1 cellular context compared by ENCODE assay signal in the genomic region with DNA sequence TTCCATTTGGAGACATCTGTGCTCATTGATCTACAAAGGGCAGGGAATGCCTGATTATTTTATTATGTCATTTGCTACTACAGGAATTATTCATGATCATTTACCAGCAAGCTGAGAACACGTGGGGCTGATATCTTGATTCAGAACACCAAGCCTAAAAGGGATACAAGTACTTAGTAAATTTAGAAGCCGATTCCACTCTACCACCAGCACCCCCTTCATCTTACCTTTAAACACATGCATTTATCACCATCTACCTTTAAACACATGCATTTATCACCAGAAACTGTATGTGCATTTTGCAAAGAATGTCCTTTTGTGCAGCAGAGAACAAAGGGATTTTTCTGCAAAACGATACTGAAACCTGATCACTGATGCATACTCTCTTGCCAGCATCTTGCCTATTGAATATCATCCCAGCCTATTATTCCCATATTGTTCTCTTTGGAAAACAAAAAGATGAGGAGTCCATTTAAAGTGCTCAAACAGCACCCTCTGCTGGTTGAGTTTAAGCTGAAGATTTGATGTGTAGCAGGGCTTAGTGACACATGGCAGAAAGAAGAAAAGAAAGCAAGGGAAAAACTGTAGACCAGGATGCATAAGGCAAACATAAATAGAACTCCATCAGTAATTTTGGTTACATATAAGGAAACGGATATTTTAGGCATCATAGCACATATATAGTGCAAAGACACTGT.
TF ChIP-seq lines count a peak whose summit lies in the region.

No MANE protein-coding gene starts in this region.

TF ChIP-seq in K562, 482 proteins besides CTCF, POLR2A, EP300 and RAD21 (continued from another document):
- TF ChIP-seq, protein P1, sequence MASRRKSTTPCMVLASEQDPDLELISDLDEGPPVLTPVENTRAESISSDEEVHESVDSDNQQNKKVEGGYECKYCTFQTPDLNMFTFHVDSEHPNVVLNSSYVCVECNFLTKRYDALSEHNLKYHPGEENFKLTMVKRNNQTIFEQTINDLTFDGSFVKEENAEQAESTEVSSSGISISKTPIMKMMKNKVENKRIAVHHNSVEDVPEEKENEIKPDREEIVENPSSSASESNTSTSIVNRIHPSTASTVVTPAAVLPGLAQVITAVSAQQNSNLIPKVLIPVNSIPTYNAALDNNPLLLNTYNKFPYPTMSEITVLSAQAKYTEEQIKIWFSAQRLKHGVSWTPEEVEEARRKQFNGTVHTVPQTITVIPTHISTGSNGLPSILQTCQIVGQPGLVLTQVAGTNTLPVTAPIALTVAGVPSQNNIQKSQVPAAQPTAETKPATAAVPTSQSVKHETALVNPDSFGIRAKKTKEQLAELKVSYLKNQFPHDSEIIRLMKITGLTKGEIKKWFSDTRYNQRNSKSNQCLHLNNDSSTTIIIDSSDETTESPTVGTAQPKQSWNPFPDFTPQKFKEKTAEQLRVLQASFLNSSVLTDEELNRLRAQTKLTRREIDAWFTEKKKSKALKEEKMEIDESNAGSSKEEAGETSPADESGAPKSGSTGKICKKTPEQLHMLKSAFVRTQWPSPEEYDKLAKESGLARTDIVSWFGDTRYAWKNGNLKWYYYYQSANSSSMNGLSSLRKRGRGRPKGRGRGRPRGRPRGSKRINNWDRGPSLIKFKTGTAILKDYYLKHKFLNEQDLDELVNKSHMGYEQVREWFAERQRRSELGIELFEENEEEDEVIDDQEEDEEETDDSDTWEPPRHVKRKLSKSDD (conservative IDR thresholded peaks at IDR 0.05; ENCODE audit: low read length) = no peak
- TF ChIP-seq, protein P2, sequence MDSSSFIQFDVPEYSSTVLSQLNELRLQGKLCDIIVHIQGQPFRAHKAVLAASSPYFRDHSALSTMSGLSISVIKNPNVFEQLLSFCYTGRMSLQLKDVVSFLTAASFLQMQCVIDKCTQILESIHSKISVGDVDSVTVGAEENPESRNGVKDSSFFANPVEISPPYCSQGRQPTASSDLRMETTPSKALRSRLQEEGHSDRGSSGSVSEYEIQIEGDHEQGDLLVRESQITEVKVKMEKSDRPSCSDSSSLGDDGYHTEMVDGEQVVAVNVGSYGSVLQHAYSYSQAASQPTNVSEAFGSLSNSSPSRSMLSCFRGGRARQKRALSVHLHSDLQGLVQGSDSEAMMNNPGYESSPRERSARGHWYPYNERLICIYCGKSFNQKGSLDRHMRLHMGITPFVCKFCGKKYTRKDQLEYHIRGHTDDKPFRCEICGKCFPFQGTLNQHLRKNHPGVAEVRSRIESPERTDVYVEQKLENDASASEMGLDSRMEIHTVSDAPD (CRISPR knock-in tag; IDR thresholded peaks at IDR 0.05) = no peak
- TF ChIP-seq, protein P3, sequence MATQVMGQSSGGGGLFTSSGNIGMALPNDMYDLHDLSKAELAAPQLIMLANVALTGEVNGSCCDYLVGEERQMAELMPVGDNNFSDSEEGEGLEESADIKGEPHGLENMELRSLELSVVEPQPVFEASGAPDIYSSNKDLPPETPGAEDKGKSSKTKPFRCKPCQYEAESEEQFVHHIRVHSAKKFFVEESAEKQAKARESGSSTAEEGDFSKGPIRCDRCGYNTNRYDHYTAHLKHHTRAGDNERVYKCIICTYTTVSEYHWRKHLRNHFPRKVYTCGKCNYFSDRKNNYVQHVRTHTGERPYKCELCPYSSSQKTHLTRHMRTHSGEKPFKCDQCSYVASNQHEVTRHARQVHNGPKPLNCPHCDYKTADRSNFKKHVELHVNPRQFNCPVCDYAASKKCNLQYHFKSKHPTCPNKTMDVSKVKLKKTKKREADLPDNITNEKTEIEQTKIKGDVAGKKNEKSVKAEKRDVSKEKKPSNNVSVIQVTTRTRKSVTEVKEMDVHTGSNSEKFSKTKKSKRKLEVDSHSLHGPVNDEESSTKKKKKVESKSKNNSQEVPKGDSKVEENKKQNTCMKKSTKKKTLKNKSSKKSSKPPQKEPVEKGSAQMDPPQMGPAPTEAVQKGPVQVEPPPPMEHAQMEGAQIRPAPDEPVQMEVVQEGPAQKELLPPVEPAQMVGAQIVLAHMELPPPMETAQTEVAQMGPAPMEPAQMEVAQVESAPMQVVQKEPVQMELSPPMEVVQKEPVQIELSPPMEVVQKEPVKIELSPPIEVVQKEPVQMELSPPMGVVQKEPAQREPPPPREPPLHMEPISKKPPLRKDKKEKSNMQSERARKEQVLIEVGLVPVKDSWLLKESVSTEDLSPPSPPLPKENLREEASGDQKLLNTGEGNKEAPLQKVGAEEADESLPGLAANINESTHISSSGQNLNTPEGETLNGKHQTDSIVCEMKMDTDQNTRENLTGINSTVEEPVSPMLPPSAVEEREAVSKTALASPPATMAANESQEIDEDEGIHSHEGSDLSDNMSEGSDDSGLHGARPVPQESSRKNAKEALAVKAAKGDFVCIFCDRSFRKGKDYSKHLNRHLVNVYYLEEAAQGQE (CRISPR knock-in tag; IDR thresholded peaks at IDR 0.05; ENCODE audit: low read depth) = no peak
- TF ChIP-seq MCM5 (IDR thresholded peaks at IDR 0.05; ENCODE audit: low read depth) (no peak), MYNN (IDR thresholded peaks at IDR 0.05) (no peak), MYNN (CRISPR knock-in tag; IDR thresholded peaks at IDR 0.05) (no peak), JUND (IDR thresholded peaks at IDR 0.05; ENCODE audit: borderline replicate concordance, low read depth, low read length) (no peak), JUND (tag; IDR thresholded peaks at IDR 0.05; ENCODE audit: borderline replicate concordance, low read depth, low read length) (peak; percentile 37; the same call in 1 of the 3 replicates), ZNF232 (CRISPR knock-in tag; IDR thresholded peaks at IDR 0.05) (no peak), PTBP1 (IDR thresholded peaks at IDR 0.05; ENCODE audit: low read depth, low read length) (no peak), PURB (CRISPR knock-in tag; IDR thresholded peaks at IDR 0.05; ENCODE audit: low read depth) (no peak), TARDBP (IDR thresholded peaks at IDR 0.05) (no peak), CCAR2 (IDR thresholded peaks at IDR 0.05; ENCODE audit: low read depth, low read length) (no peak), PRPF4 (IDR thresholded peaks at IDR 0.05; ENCODE audit: insufficient read depth, low read depth, low read length, poor library complexity, severe bottlenecking) (no peak), ARID2 (IDR thresholded peaks at IDR 0.05) (peak; percentile 92), ATF1 (CRISPR knock-in tag; IDR thresholded peaks at IDR 0.05) (no peak), ATF1 (tag; IDR thresholded peaks at IDR 0.05) (0 out of 2 replicates have a peak, but pooled peaks have one; percentile 37), KHSRP (IDR thresholded peaks at IDR 0.05) (no peak), BRCA1 (IDR thresholded peaks at IDR 0.05) (no peak), BRCA1 (CRISPR knock-in tag; IDR thresholded peaks at IDR 0.05) (no peak), ZNF507 (tag; conservative IDR thresholded peaks at IDR 0.05) (no peak), NFATC3 (IDR thresholded peaks at IDR 0.05) (no peak), CC2D1A (IDR thresholded peaks at IDR 0.05) (peak; percentile 81), PHB (CRISPR knock-in tag; IDR thresholded peaks at IDR 0.05) (no peak), ZNF124 (CRISPR knock-in tag; IDR thresholded peaks at IDR 0.05) (no peak), NFIX (CRISPR knock-in tag; IDR thresholded peaks at IDR 0.05; ENCODE audit: low read depth) (no peak), TBL1XR1 (IDR thresholded peaks at IDR 0.05; ENCODE audit: low read length in 2 of 2) (no peak), SMAD3 (CRISPR knock-in tag; conservative IDR thresholded peaks at IDR 0.05) (no peak), RAD51 (IDR thresholded peaks at IDR 0.05; ENCODE audit: borderline replicate concordance, low read depth) (no peak)
- TF ChIP-seq, protein P4, sequence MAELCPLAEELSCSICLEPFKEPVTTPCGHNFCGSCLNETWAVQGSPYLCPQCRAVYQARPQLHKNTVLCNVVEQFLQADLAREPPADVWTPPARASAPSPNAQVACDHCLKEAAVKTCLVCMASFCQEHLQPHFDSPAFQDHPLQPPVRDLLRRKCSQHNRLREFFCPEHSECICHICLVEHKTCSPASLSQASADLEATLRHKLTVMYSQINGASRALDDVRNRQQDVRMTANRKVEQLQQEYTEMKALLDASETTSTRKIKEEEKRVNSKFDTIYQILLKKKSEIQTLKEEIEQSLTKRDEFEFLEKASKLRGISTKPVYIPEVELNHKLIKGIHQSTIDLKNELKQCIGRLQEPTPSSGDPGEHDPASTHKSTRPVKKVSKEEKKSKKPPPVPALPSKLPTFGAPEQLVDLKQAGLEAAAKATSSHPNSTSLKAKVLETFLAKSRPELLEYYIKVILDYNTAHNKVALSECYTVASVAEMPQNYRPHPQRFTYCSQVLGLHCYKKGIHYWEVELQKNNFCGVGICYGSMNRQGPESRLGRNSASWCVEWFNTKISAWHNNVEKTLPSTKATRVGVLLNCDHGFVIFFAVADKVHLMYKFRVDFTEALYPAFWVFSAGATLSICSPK (IDR thresholded peaks at IDR 0.05; ENCODE audit: borderline replicate concordance) = no peak
- TF ChIP-seq, protein P5, sequence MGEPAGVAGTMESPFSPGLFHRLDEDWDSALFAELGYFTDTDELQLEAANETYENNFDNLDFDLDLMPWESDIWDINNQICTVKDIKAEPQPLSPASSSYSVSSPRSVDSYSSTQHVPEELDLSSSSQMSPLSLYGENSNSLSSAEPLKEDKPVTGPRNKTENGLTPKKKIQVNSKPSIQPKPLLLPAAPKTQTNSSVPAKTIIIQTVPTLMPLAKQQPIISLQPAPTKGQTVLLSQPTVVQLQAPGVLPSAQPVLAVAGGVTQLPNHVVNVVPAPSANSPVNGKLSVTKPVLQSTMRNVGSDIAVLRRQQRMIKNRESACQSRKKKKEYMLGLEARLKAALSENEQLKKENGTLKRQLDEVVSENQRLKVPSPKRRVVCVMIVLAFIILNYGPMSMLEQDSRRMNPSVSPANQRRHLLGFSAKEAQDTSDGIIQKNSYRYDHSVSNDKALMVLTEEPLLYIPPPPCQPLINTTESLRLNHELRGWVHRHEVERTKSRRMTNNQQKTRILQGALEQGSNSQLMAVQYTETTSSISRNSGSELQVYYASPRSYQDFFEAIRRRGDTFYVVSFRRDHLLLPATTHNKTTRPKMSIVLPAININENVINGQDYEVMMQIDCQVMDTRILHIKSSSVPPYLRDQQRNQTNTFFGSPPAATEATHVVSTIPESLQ (CRISPR knock-in tag; IDR thresholded peaks at IDR 0.05) = no peak
- TF ChIP-seq, protein P6, sequence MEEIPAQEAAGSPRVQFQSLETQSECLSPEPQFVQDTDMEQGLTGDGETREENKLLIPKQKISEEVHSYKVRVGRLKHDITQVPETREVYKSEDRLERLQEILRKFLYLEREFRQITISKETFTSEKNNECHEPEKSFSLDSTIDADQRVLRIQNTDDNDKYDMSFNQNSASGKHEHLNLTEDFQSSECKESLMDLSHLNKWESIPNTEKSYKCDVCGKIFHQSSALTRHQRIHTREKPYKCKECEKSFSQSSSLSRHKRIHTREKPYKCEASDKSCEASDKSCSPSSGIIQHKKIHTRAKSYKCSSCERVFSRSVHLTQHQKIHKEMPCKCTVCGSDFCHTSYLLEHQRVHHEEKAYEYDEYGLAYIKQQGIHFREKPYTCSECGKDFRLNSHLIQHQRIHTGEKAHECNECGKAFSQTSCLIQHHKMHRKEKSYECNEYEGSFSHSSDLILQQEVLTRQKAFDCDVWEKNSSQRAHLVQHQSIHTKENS (CRISPR knock-in tag; IDR thresholded peaks at IDR 0.05) = no peak
- TF ChIP-seq, protein P7, sequence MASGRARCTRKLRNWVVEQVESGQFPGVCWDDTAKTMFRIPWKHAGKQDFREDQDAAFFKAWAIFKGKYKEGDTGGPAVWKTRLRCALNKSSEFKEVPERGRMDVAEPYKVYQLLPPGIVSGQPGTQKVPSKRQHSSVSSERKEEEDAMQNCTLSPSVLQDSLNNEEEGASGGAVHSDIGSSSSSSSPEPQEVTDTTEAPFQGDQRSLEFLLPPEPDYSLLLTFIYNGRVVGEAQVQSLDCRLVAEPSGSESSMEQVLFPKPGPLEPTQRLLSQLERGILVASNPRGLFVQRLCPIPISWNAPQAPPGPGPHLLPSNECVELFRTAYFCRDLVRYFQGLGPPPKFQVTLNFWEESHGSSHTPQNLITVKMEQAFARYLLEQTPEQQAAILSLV (tag; IDR thresholded peaks at IDR 0.05) = no peak
- TF ChIP-seq, protein P8, sequence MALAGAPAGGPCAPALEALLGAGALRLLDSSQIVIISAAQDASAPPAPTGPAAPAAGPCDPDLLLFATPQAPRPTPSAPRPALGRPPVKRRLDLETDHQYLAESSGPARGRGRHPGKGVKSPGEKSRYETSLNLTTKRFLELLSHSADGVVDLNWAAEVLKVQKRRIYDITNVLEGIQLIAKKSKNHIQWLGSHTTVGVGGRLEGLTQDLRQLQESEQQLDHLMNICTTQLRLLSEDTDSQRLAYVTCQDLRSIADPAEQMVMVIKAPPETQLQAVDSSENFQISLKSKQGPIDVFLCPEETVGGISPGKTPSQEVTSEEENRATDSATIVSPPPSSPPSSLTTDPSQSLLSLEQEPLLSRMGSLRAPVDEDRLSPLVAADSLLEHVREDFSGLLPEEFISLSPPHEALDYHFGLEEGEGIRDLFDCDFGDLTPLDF (CRISPR knock-in tag; IDR thresholded peaks at IDR 0.05) = no peak
- TF ChIP-seq, protein P9, sequence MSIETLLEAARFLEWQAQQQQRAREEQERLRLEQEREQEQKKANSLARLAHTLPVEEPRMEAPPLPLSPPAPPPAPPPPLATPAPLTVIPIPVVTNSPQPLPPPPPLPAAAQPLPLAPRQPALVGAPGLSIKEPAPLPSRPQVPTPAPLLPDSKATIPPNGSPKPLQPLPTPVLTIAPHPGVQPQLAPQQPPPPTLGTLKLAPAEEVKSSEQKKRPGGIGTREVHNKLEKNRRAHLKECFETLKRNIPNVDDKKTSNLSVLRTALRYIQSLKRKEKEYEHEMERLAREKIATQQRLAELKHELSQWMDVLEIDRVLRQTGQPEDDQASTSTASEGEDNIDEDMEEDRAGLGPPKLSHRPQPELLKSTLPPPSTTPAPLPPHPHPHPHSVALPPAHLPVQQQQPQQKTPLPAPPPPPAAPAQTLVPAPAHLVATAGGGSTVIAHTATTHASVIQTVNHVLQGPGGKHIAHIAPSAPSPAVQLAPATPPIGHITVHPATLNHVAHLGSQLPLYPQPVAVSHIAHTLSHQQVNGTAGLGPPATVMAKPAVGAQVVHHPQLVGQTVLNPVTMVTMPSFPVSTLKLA (conservative IDR thresholded peaks at IDR 0.05) = peak; percentile 20 to 40; a peak in 1 of 4 replicates
